Comparison of ENCODE assay signal across 8 cellular contexts in genomic region chr19:39539519-39540332, GRCh38. TPM values are rescaled to one million over a fixed set of nuclear protein-coding genes. Genes with fewer than 3 reads are reported as not detected.
DNase-seq lines count a peak whose midpoint lies in the region; TF ChIP-seq lines count a peak whose summit lies in the region.

Gene EID2 (minus strand): TSS chr19:39540161. CDS start chr19:39540079, 82 bp downstream.

- TF ChIP-seq CTCF in HFFc6 (IDR thresholded peaks at IDR 0.05) (peak; percentile 88), NB4 (IDR thresholded peaks at IDR 0.05; ENCODE audit: low read depth, low read length) (peak; percentile 34)

- H3K9me3 ChIP-seq in SK-N-MC (ENCODE audit: low read depth, low read length) = no peaks in the 10 kb centered on the region

- TF ChIP-seq POLR2A in NB4 (IDR thresholded peaks at IDR 0.05; ENCODE audit: extremely low read depth, insufficient read length) = peak; percentile 41

- H3K27ac ChIP-seq in SK-N-MC = no peak within 1 kb of the TSS
- H3K27ac ChIP-seq in temporal lobe (ENCODE audit: low read depth, low read length) = peak within 1 kb of the TSS; percentile 67

- H3K27me3 Mint-ChIP-seq in HFFc6 (ENCODE audit: insufficient read depth) = peaks cover 3% of the 10 kb centered on the region

- H3K9ac ChIP-seq in SK-N-MC (ENCODE audit: insufficient read length) = peak within 1 kb of the TSS; percentile 88

- H3K4me3 ChIP-seq in NB4 (ENCODE audit: low read depth, low read length) (peak within 1 kb of the TSS; percentile 78), SK-N-MC (peak within 1 kb of the TSS; percentile 90)

- no peaks in the 10 kb centered on the region for H3K36me3 ChIP-seq in SK-N-MC (ENCODE audit: insufficient read depth, low read length)

- H3K27ac Mint-ChIP-seq in HFFc6 = peak within 1 kb of the TSS; percentile 97

- peak within 1 kb of the TSS; percentile 98 for H3K4me3 Mint-ChIP-seq in HFFc6

- peaks cover 29% of the 10 kb centered on the region for H3K4me1 Mint-ChIP-seq in HFFc6 (ENCODE audit: low read depth)

- H3K9me3 Mint-ChIP-seq in HFFc6 = no peaks in the 10 kb centered on the region

- DNase-seq in GM04504 (ENCODE audit: low read depth) (peak; percentile 85), HFFc6 (peak; percentile 91), NB4 (ENCODE audit: low read depth) (peak; percentile 89), SK-N-MC (ENCODE audit: low read depth, low spot score) (peak; percentile 90), globus pallidus (ENCODE audit: low spot score) (peak; percentile 92), nucleus accumbens (lab: John Stamatoyannopoulos, UW) (peak; percentile 57 to 97 (median 92))
- DNase-seq in activated naive CD4-positive, alpha-beta T cell treated with anti-CD3 and anti-CD28 coated beads, Interleukin-2, amount 50 U/mL, for 16 hours = peak; percentile 93

- H3K36me3 Mint-ChIP-seq in HFFc6 (ENCODE audit: low read depth) = peaks cover 12% of the 10 kb centered on the region; the same call in 1 of the 2 replicates

RNA-seq across cellular contexts. Expression of gene EID2, which starts in this region (rescaled TPM):
- 10 to 100 TPM; 18.4 to 23.4 (median 19.0) TPM for total RNA-seq in HFFc6 (2021; fragmentation: NEBNext Ultra II Directional; extraction: Animal tissue kit (Norgen Biotek cat#: 25700))
- 18.9 TPM for total RNA-seq in temporal lobe
